10 cellular contexts compared by ENCODE assay signal in genomic region chr12:8145754-8146415, GRCh38. TPM values are rescaled to one million over a fixed set of nuclear protein-coding genes. Genes with fewer than 3 reads are reported as not detected.
DNase-seq lines count a peak whose midpoint lies in the region; ATAC-seq lines count a peak whose summit lies in the region.
"Had no signal": no experiment of that assay in that cellular context is flagged by ENCODE, and none has a peak within 500 bp of the region (broad histone marks: within the 10 kb centered on the region; RNA-seq: fewer than 3 reads in every experiment).

No MANE protein-coding gene starts in this region.

- no peak for ATAC-seq in HG03571 (IDR thresholded peaks at IDR 0.05; ENCODE audit: unreplicated experiment)

- no peaks in the 10 kb centered on the region for H3K27me3 ChIP-seq in HUES64 (ENCODE audit: insufficient read depth, low read length)

- 0 out of 2 replicates have a peak overlapping the region, but pooled peaks have one; percentile 0 for H3K9ac ChIP-seq in HUES64 (ENCODE audit: low read depth, low read length)

- H3K36me3 ChIP-seq in HUES64 (ENCODE audit: insufficient read depth, low read length) = no peaks in the 10 kb centered on the region

- H3K4me1 ChIP-seq in HUES64 (ENCODE audit: insufficient read depth, low read length) = peaks cover 15% of the 10 kb centered on the region

- no peak overlapping the region for H3K4me3 ChIP-seq in HUES64 (ENCODE audit: low read length)

- peaks cover 12% of the 10 kb centered on the region; the same call in 1 of the 2 replicates for H3K9me3 ChIP-seq in HUES64 (ENCODE audit: insufficient read depth, low read depth, low read length)

- peak overlapping the region; percentile 10; the same call in 1 of the 2 replicates for H3K27ac ChIP-seq in HUES64 (ENCODE audit: low read depth, low read length)

- DNase-seq in brain pericyte (ENCODE audit: low read depth, low spot score) (peak; percentile 43), iPS-NIHi11 (ENCODE audit: low spot score) (peak; percentile 39), smooth muscle cell of the brain vasculature (ENCODE audit: low read depth, low spot score) (peak; percentile 61), LoVo (ENCODE audit: low spot score) (no peak), SKM-1 treated with dmso at 0.1 percent for 144 hours (lab: John Stamatoyannopoulos, UW; ENCODE audit: unreplicated experiment) (no peak), NCI-H226 (no peak)
- DNase-seq: activated CD4-positive, alpha-beta T cell treated with anti-CD3 and anti-CD28 coated beads, Interleukin-2, amount 50 U/mL, for 1 hour had no signal

- WGBS in HUES64 = 42% methylated on average over 17 of the region's 17 CpGs

RNA-seq across cellular contexts. Expression of gene ZNF705A, which starts 10.9 kb away (rescaled TPM):
- polyA plus RNA-seq in HUES64 (2013, experiment 1 of 2) = not detected
- not detected for polyA plus RNA-seq in HUES64 (2013, experiment 2 of 2)
- polyA plus RNA-seq: liver had no signal

RNA-seq across cellular contexts. Expression of gene CLEC4A, which starts 22.5 kb away (rescaled TPM):
- not detected for polyA plus RNA-seq in HUES64 (2013, experiment 1 of 2)
- not detected for polyA plus RNA-seq in HUES64 (2013, experiment 2 of 2)

Comparison
In these comparisons a context has a peak if more than half of its experiments do, and no peak if none do; other contexts are left out.
1. DNase-seq: peak in brain pericyte (single experiment), iPS-NIHi11 (single experiment) and smooth muscle cell of the brain vasculature (single experiment); none in LoVo (single experiment), SKM-1 treated with dmso at 0.1 percent for 144 hours (single experiment) and NCI-H226 (single experiment).